19 cellular contexts compared by ENCODE assay signal in genomic region chr4:11286533-11286932, GRCh38.
A peak's percentile ranks its signal among the peaks of the same experiment; 100 is the strongest.
DNase-seq lines count a peak whose midpoint lies in the region; ATAC-seq and TF ChIP-seq lines count a peak whose summit lies in the region.
"Had no signal": no experiment of that assay in that cellular context is flagged by ENCODE, and none has a peak within 500 bp of the region (broad histone marks: within the 10 kb centered on the region; RNA-seq: fewer than 3 reads in every experiment).

No MANE protein-coding gene starts in this region.

- H3K9ac ChIP-seq in BLaER1: no peak overlapping the region
- H3K9ac ChIP-seq: parathyroid adenoma, SK-N-SH had no signal

- H3K4me1 ChIP-seq in BLaER1: peaks cover 5% of the 10 kb centered on the region; the same call in 1 of the 2 replicates
- H3K4me1 ChIP-seq in breast epithelium: no peaks in the 10 kb centered on the region
- no peaks in the 10 kb centered on the region for H3K4me1 ChIP-seq in heart left ventricle
- H3K4me1 ChIP-seq: parathyroid adenoma had no signal

- H3K36me3 ChIP-seq in BLaER1 (no peaks in the 10 kb centered on the region), breast epithelium (no peaks in the 10 kb centered on the region), heart left ventricle (no peaks in the 10 kb centered on the region)
- H3K36me3 ChIP-seq: thoracic aorta had no signal

- TF ChIP-seq CTCF in breast epithelium (IDR thresholded peaks at IDR 0.05) (no peak), heart left ventricle (IDR thresholded peaks at IDR 0.05) (no peak)

- DNase-seq in breast epithelium (ENCODE audit: low spot score in 2 of 2): no peak
- no peak for DNase-seq in heart left ventricle
- DNase-seq in NCI-H774 (lab: John Stamatoyannopoulos, UW): no peak
- DNase-seq in GF-D8 (lab: John Stamatoyannopoulos, UW): no peak
- DNase-seq: activated naive CD4-positive, alpha-beta T cell treated with anti-CD3 and anti-CD28 coated beads, Interleukin-2, amount 50 U/mL, for 16 hours; CD8-positive, alpha-beta T cell; effector memory CD8-positive, alpha-beta T cell; HFFc6; mucosa of descending colon; NCI-H1105 treated with DMSO at 0.1 percent for 48 hours; NCI-H446; SK-N-SH had no signal

- peak; percentile 75 for ATAC-seq in GM19328 (IDR thresholded peaks at IDR 0.05; ENCODE audit: unreplicated experiment)
- ATAC-seq in HG02642 (IDR thresholded peaks at IDR 0.05; ENCODE audit: poor library complexity, unreplicated experiment): peak; percentile 66
- ATAC-seq in HG03378 (IDR thresholded peaks at IDR 0.05; ENCODE audit: unreplicated experiment): peak; percentile 84
- no peak for ATAC-seq in heart left ventricle
- ATAC-seq: CD8-positive, alpha-beta T cell; effector memory CD8-positive, alpha-beta T cell; mucosa of descending colon had no signal

- intact Hi-C loops in breast epithelium (cut with DNase I; ENCODE audit: low total_unique reads) (no loop called here), heart left ventricle (cut with DNase I) (no loop called here)

- peaks cover 18% of the 10 kb centered on the region for H3K9me3 ChIP-seq in BLaER1
- no peaks in the 10 kb centered on the region for H3K9me3 ChIP-seq in breast epithelium
- H3K9me3 ChIP-seq in heart left ventricle: peaks cover 0 to 4% (median 0%) of the 10 kb centered on the region in 12 donors
- H3K9me3 ChIP-seq: SK-N-SH, thoracic aorta had no signal

- H3K27ac ChIP-seq in BLaER1 (no peak overlapping the region), breast epithelium (no peak overlapping the region), heart left ventricle (no peak overlapping the region)
- H3K27ac ChIP-seq: parathyroid adenoma, thoracic aorta, VCaP had no signal

- TF ChIP-seq POLR2A in breast epithelium (IDR thresholded peaks at IDR 0.05): no peak
- no peak for TF ChIP-seq POLR2A in heart left ventricle (IDR thresholded peaks at IDR 0.05)

- H3K27me3 ChIP-seq in BLaER1 (no peaks in the 10 kb centered on the region), breast epithelium (no peaks in the 10 kb centered on the region), heart left ventricle (no peaks in the 10 kb centered on the region)

- no peaks in the 10 kb centered on the region for H4K20me1 ChIP-seq in BLaER1

- H3K4me2 ChIP-seq in BLaER1: peak overlapping the region; percentile 4; the same call in 1 of the 2 replicates
- H3K4me2 ChIP-seq: SK-N-SH had no signal

- WGBS in heart left ventricle, 4 donors: 43 to 64% (median 53%) methylated on average over 2 of the region's 2 CpGs

- H3K4me3 ChIP-seq in BLaER1: no peak overlapping the region
- no peak overlapping the region for H3K4me3 ChIP-seq in breast epithelium
- no peak overlapping the region for H3K4me3 ChIP-seq in heart left ventricle
- H3K4me3 ChIP-seq: mucosa of descending colon, thoracic aorta had no signal

Comparison
In these comparisons a context has a peak if more than half of its experiments do, and no peak if none do; other contexts are left out.
1. ATAC-seq: peak in GM19328 (single experiment), HG02642 (single experiment) and HG03378 (single experiment); none in heart left ventricle (0 of 4).